16 cellular contexts compared by ENCODE assay signal in the genomic region with DNA sequence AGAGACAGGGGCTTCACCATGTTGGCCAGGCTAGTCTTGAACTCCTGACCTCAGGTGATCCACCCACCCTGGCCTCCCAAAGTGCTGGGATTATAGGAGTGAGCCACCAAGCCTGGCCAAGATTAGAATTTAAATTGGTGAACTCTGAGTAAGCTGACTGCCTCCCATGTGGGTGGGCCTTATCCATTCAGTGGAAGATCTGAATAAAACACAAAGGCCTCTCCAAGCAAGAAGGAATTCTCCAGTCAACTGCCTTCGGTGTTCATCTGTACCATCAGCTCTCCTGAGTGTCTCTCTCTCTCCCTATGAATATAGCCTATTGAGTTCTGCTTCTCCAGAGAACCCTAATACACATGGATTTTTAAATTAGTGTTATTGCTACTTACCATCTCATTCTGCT. TPM values are rescaled to one million over a fixed set of nuclear protein-coding genes. Genes with fewer than 3 reads are reported as not detected.
DNase-seq lines count a peak whose midpoint lies in the region; ATAC-seq lines count a peak whose summit lies in the region.
"Had no signal": no experiment of that assay in that cellular context is flagged by ENCODE, and none has a peak within 500 bp of the region (broad histone marks: within the 10 kb centered on the region; RNA-seq: fewer than 3 reads in every experiment).

No MANE protein-coding gene starts in this region.

- peak overlapping the region; percentile 20 to 87 (median 74) for H3K27ac Mint-ChIP-seq in CD8-positive, alpha-beta memory T cell
- H3K27ac Mint-ChIP-seq in dendritic cell treated with granulocyte-macrophage colony-stimulating factor and Interleukin-4, amounts not matched to agents 40 ng/mL and 50 ng/mL, for 4 days, result peak overlapping the region; percentile 16

- no peak overlapping the region for H2BK15ac ChIP-seq in neuronal stem cell (ENCODE audit: low read length)

- no peaks in the 10 kb centered on the region for H3K27me3 ChIP-seq in CD8-positive, alpha-beta memory T cell (ENCODE audit: insufficient read depth, low read length, poor library complexity, severe bottlenecking)
- H3K27me3 ChIP-seq in neuronal stem cell (ENCODE audit: control insufficient read depth in 3 of 3, insufficient read depth in 3 of 3, low read depth in 1 of 3, low read length in 3 of 3) (no peaks in the 10 kb centered on the region), Karpas-422 (ENCODE audit: low read length) (no peaks in the 10 kb centered on the region)
- H3K27me3 ChIP-seq: BLaER1 treated with 17β-estradiol and CSF1 and Interleukin-3, amounts not matched to agents 10 nM and 100 nM; body of pancreas; gastrocnemius medialis had no signal

- H3K4me1 Mint-ChIP-seq in CD8-positive, alpha-beta memory T cell, result peaks cover 76 to 91% (median 89%) of the 10 kb centered on the region in 3 donors
- peaks cover 67% of the 10 kb centered on the region for H3K4me1 Mint-ChIP-seq in dendritic cell treated with granulocyte-macrophage colony-stimulating factor and Interleukin-4, amounts not matched to agents 40 ng/mL and 50 ng/mL, for 4 days (ENCODE audit: low read depth)

- no peaks in the 10 kb centered on the region for H3K27me3 Mint-ChIP-seq in CD8-positive, alpha-beta memory T cell
- no peaks in the 10 kb centered on the region for H3K27me3 Mint-ChIP-seq in dendritic cell treated with granulocyte-macrophage colony-stimulating factor and Interleukin-4, amounts not matched to agents 40 ng/mL and 50 ng/mL, for 4 days

- no peak overlapping the region for H3K4me3 ChIP-seq in CD8-positive, alpha-beta memory T cell (ENCODE audit: low read length)
- H3K4me3 ChIP-seq in neuronal stem cell (ENCODE audit: low read length in 2 of 2) (no peak overlapping the region), Karpas-422 (ENCODE audit: low read length) (no peak overlapping the region)
- H3K4me3 ChIP-seq: BLaER1 treated with 17β-estradiol and CSF1 and Interleukin-3, amounts not matched to agents 10 nM and 100 nM; body of pancreas; gastrocnemius medialis had no signal

- H3K79me2 ChIP-seq in Karpas-422 (ENCODE audit: low read length), result peaks cover 100% of the 10 kb centered on the region

- no peak overlapping the region for H3K23ac ChIP-seq in neuronal stem cell (ENCODE audit: low read depth, low read length, poor library complexity)

- no peak overlapping the region for H3K14ac ChIP-seq in neuronal stem cell (ENCODE audit: low read length)

- no peaks in the 10 kb centered on the region for H3K9me2 ChIP-seq in Karpas-422 (replicated peaks; ENCODE audit: insufficient read depth, low read length)

- no peak overlapping the region for H2AK5ac ChIP-seq in neuronal stem cell (ENCODE audit: low read depth, low read length)

- H3K9me3 ChIP-seq in CD8-positive, alpha-beta memory T cell (ENCODE audit: low read length), result no peaks in the 10 kb centered on the region
- H3K9me3 ChIP-seq in neuronal stem cell (replicated peaks in 1 of 2; ENCODE audit: control insufficient read depth in 2 of 2, insufficient read depth in 1 of 2, low read depth in 1 of 2, low read length in 2 of 2), result peaks cover 0 to under 1% of the 10 kb centered on the region in 2 donors
- no peaks in the 10 kb centered on the region for H3K9me3 ChIP-seq in Karpas-422 (ENCODE audit: low read length)
- H3K9me3 ChIP-seq: BLaER1 treated with 17β-estradiol and CSF1 and Interleukin-3, amounts not matched to agents 10 nM and 100 nM; body of pancreas; gastrocnemius medialis had no signal

- no peak overlapping the region for H2BK12ac ChIP-seq in neuronal stem cell (ENCODE audit: low read length)

- no peak overlapping the region for H3K18ac ChIP-seq in neuronal stem cell (ENCODE audit: low read length)

- H3K4me3 Mint-ChIP-seq in CD8-positive, alpha-beta memory T cell, result no peak overlapping the region
- no peak overlapping the region for H3K4me3 Mint-ChIP-seq in dendritic cell treated with granulocyte-macrophage colony-stimulating factor and Interleukin-4, amounts not matched to agents 40 ng/mL and 50 ng/mL, for 4 days
- H3K4me3 Mint-ChIP-seq: activated T-cell treated with anti-CD3 and anti-CD28 coated beads, Interleukin-2, amount 50 U/mL, for 4 hours had no signal

- H2BK120ac ChIP-seq in neuronal stem cell (ENCODE audit: low read depth, low read length), result no peak overlapping the region

- H3K27ac ChIP-seq in CD8-positive, alpha-beta memory T cell (ENCODE audit: low read depth, low read length), result no peak overlapping the region
- H3K27ac ChIP-seq in neuronal stem cell (replicated peaks; ENCODE audit: low read length) (no peak overlapping the region), Karpas-422 (ENCODE audit: low read length) (no peak overlapping the region)
- H3K27ac ChIP-seq: BLaER1 treated with 17β-estradiol and CSF1 and Interleukin-3, amounts not matched to agents 10 nM and 100 nM; body of pancreas had no signal

- no peak for ATAC-seq in HG02763 (IDR thresholded peaks at IDR 0.05; ENCODE audit: unreplicated experiment)
- ATAC-seq: body of pancreas, gastrocnemius medialis had no signal

- H3K36me3 ChIP-seq in CD8-positive, alpha-beta memory T cell (ENCODE audit: insufficient read depth, low read length), result no peaks in the 10 kb centered on the region
- H3K36me3 ChIP-seq in neuronal stem cell (replicated peaks in 1 of 2; ENCODE audit: control insufficient read depth in 2 of 2, insufficient read depth in 2 of 2, low read length in 2 of 2), result peaks cover 0 to 64% of the 10 kb centered on the region in 2 donors
- H3K36me3 ChIP-seq in Karpas-422 (ENCODE audit: insufficient read depth, low read length), result peaks cover 31% of the 10 kb centered on the region
- H3K36me3 ChIP-seq: gastrocnemius medialis had no signal

- H3K36me3 Mint-ChIP-seq in CD8-positive, alpha-beta memory T cell, result peaks cover 0 to 30% (median 9%) of the 10 kb centered on the region in 3 donors
- H3K36me3 Mint-ChIP-seq in dendritic cell treated with granulocyte-macrophage colony-stimulating factor and Interleukin-4, amounts not matched to agents 40 ng/mL and 50 ng/mL, for 4 days (ENCODE audit: low read depth), result peaks cover 72% of the 10 kb centered on the region

- no peak overlapping the region for H3K4ac ChIP-seq in neuronal stem cell (ENCODE audit: low read length)

- H4K8ac ChIP-seq in neuronal stem cell (ENCODE audit: low read depth, low read length), result no peak overlapping the region

- H3K9ac ChIP-seq in neuronal stem cell (ENCODE audit: low read depth, low read length, poor library complexity) (no peak overlapping the region), Karpas-422 (ENCODE audit: low read length) (no peak overlapping the region)
- H3K9ac ChIP-seq: BLaER1 treated with 17β-estradiol and CSF1 and Interleukin-3, amounts not matched to agents 10 nM and 100 nM had no signal

- peaks cover 18% of the 10 kb centered on the region for H4K20me1 ChIP-seq in Karpas-422 (ENCODE audit: insufficient read depth, low read depth, low read length)

- no peak for DNase-seq in CD8-positive, alpha-beta memory T cell
- peak; percentile 6 for DNase-seq in M059J (ENCODE audit: low read depth)
- DNase-seq in neuronal stem cell (ENCODE audit: low spot score), result peak; percentile 18
- no peak for DNase-seq in GM19240 (ENCODE audit: insufficient read length, low spot score)
- DNase-seq in Karpas-422, result no peak
- no peak for DNase-seq in activated CD8-positive, alpha-beta memory T cell treated with anti-CD3 and anti-CD28 coated beads, Interleukin-2, amount 50 U/mL, for 4 hours
- DNase-seq: activated CD4-positive, CD25-positive, alpha-beta regulatory T cell; activated T-cell treated with anti-CD3 and anti-CD28 coated beads, Interleukin-2, amount 50 U/mL, for 4 hours; body of pancreas; gastrocnemius medialis; islet precursor cell; NCI-H1105 treated with DMSO at 0.1 percent for 48 hours; NCI-H446 had no signal

- peaks cover 2% of the 10 kb centered on the region for H3K79me1 ChIP-seq in neuronal stem cell (ENCODE audit: low read depth, low read length)

- no peak overlapping the region for H2BK5ac ChIP-seq in neuronal stem cell (ENCODE audit: low read length)

- no CpG with 5 or more reads among the region's 1 CpG for WGBS in neuronal stem cell (ENCODE audit: extremely low coverage in 2 of 2, insufficient read length in 2 of 2, insufficient replicate concordance in 1 of 2), 2 donors

- intact Hi-C loops in dendritic cell treated with granulocyte-macrophage colony-stimulating factor and Interleukin-4, amounts not matched to agents 40 ng/mL and 50 ng/mL, for 4 days (cut with micrococcal nuclease), result no loop called here

- H3K4me2 ChIP-seq in neuronal stem cell (ENCODE audit: insufficient read depth, low read length, poor library complexity, severe bottlenecking), result no peak overlapping the region
- no peak overlapping the region for H3K4me2 ChIP-seq in Karpas-422 (ENCODE audit: low read depth, low read length, poor library complexity, severe bottlenecking)

- peaks cover 70% of the 10 kb centered on the region for H3K4me1 ChIP-seq in CD8-positive, alpha-beta memory T cell (ENCODE audit: insufficient read depth, low read length)
- peaks cover 9 to 18% of the 10 kb centered on the region in 2 donors for H3K4me1 ChIP-seq in neuronal stem cell (ENCODE audit: control insufficient read depth in 2 of 2, insufficient read depth in 1 of 2, low read depth in 1 of 2, low read length in 2 of 2)
- H3K4me1 ChIP-seq in Karpas-422 (ENCODE audit: low read length), result peaks cover 47% of the 10 kb centered on the region

- CTCF ChIA-PET in CD8-positive, alpha-beta memory T cell (lab: Charles Lee), result interaction anchor here (0.6 to 2.5 kb wide), 3 partner anchors 9 to 37 kb away, joined by 3 to 11 read pairs (median 4); a partner anchor contains a TSS

- H2AFZ ChIP-seq in neuronal stem cell (ENCODE audit: low read length), result no peak overlapping the region
- no peak overlapping the region for H2AFZ ChIP-seq in Karpas-422 (ENCODE audit: low read length)

- POLR2A ChIA-PET in CD8-positive, alpha-beta memory T cell (lab: Charles Lee), result no interaction called here

- H4K91ac ChIP-seq in neuronal stem cell (ENCODE audit: low read depth, low read length, poor library complexity), result no peak overlapping the region

- no peaks in the 10 kb centered on the region for H3K9me3 Mint-ChIP-seq in CD8-positive, alpha-beta memory T cell
- no peaks in the 10 kb centered on the region for H3K9me3 Mint-ChIP-seq in dendritic cell treated with granulocyte-macrophage colony-stimulating factor and Interleukin-4, amounts not matched to agents 40 ng/mL and 50 ng/mL, for 4 days
- H3K9me3 Mint-ChIP-seq: activated T-cell treated with anti-CD3 and anti-CD28 coated beads, Interleukin-2, amount 50 U/mL, for 4 hours had no signal

RNA-seq across cellular contexts. Expression of a gene that starts 36.4 kb away (rescaled TPM):
- 10 to 100 TPM; 41.2 to 41.8 TPM for total RNA-seq in CD8-positive, alpha-beta memory T cell
- 9.9 TPM for polyA plus RNA-seq in CD8-positive, alpha-beta memory T cell
- total RNA-seq in M059J (2014; rRNA removed; shearing (Covaris generic)), result 14.9 and 28.3 TPM in 2 replicates
- 44.2 TPM for polyA plus RNA-seq in neuronal stem cell (2013, experiment 1 of 2)
- 43.9 TPM for polyA plus RNA-seq in neuronal stem cell (2013, experiment 2 of 2)
- total RNA-seq in Karpas-422 (2014; rRNA removed; shearing (Covaris generic); ENCODE audit: low replicate concordance), result 63.5 and 104 TPM in 2 replicates

Comparison
In these comparisons a context has a peak if more than half of its experiments do, and no peak if none do; other contexts are left out.
1. DNase-seq: peak in M059J (single experiment) and neuronal stem cell (single experiment); none in CD8-positive, alpha-beta memory T cell (0 of 5), GM19240 (single experiment), Karpas-422 (single experiment) and activated CD8-positive, alpha-beta memory T cell treated with anti-CD3 and anti-CD28 coated beads, Interleukin-2, amount 50 U/mL, for 4 hours (single experiment).